ENCODE assay signal across 16 cellular contexts in genomic region chr15:50753463-50753862, GRCh38. TPM values are rescaled to one million over a fixed set of nuclear protein-coding genes. Genes with fewer than 3 reads are reported as not detected.
DNase-seq lines count a peak whose midpoint lies in the region; ATAC-seq, FAIRE-seq and TF ChIP-seq lines count a peak whose summit lies in the region.
"Had no signal": no experiment of that assay in that cellular context is flagged by ENCODE, and none has a peak within 500 bp of the region (broad histone marks: within the 10 kb centered on the region; RNA-seq: fewer than 3 reads in every experiment).

No MANE protein-coding gene starts in this region.

- peaks cover 6% of the 10 kb centered on the region for H3K79me1 ChIP-seq in mesenchymal stem cell (replicated peaks; ENCODE audit: low read length, poor library complexity, severe bottlenecking)

- ATAC-seq in lower lobe of right lung (no peak), HG03354 (IDR thresholded peaks at IDR 0.05; ENCODE audit: poor library complexity, severe bottlenecking, unreplicated experiment) (no peak)
- no peak for ATAC-seq in activated CD8-positive, alpha-beta memory T cell treated with anti-CD3 and anti-CD28 coated beads, Interleukin-2, amount 10 ng/mL, durations not matched to agents 7 days and 5 days
- ATAC-seq: A549 had no signal

- H3K27me3 Mint-ChIP-seq in activated CD8-positive, alpha-beta memory T cell treated with anti-CD3 and anti-CD28 coated beads, Interleukin-2, amount 10 ng/mL, durations not matched to agents 7 days and 5 days: no peaks in the 10 kb centered on the region
- H3K27me3 Mint-ChIP-seq: IgD-negative memory B cell had no signal

- no peaks in the 10 kb centered on the region for H3K9me3 Mint-ChIP-seq in activated CD8-positive, alpha-beta memory T cell treated with anti-CD3 and anti-CD28 coated beads, Interleukin-2, amount 10 ng/mL, durations not matched to agents 7 days and 5 days (ENCODE audit: low read depth)
- H3K9me3 Mint-ChIP-seq: IgD-negative memory B cell had no signal

- POLR2A ChIA-PET in HEK293 (lab: Yijun Ruan, JAX): interaction anchor here (0.6 kb wide), 1 partner anchor 12 kb away, joined by 3 read pairs; the partner anchor contains the start of gene SPPL2A

- TF ChIP-seq CTCF in HEK293 (tag by site-specific recombination; IDR thresholded peaks at IDR 0.05) (no peak), bronchial epithelial cell (IDR thresholded peaks at IDR 0.05; ENCODE audit: insufficient read depth, low read length, severe bottlenecking) (no peak), lower lobe of right lung (IDR thresholded peaks at IDR 0.05) (no peak)

- no peak for FAIRE-seq in bronchial epithelial cell (lab: Jason Lieb, UNC)
- FAIRE-seq: A549 had no signal

- no peak overlapping the region for H3K4me2 ChIP-seq in mesenchymal stem cell (ENCODE audit: low read length, poor library complexity, severe bottlenecking)
- H3K4me2 ChIP-seq: A549 had no signal

- no peaks in the 10 kb centered on the region for H3K9me3 ChIP-seq in HEK293 (ENCODE audit: control insufficient read depth, insufficient read depth, low read depth, low read length)
- no peaks in the 10 kb centered on the region for H3K9me3 ChIP-seq in SK-N-MC (ENCODE audit: low read depth, low read length)
- no peaks in the 10 kb centered on the region for H3K9me3 ChIP-seq in mesenchymal stem cell (ENCODE audit: control insufficient read depth, low read length)
- no peaks in the 10 kb centered on the region for H3K9me3 ChIP-seq in lower lobe of right lung
- H3K9me3 ChIP-seq: A549, Caco-2 had no signal

- no peak overlapping the region for H3K14ac ChIP-seq in mesenchymal stem cell (ENCODE audit: low read length in 2 of 2)

- 86% methylated on average over 1 of the region's 1 CpG for WGBS in mesenchymal stem cell

- no peak overlapping the region for H2BK5ac ChIP-seq in mesenchymal stem cell (ENCODE audit: low read depth, low read length, poor library complexity, severe bottlenecking)

- no peak overlapping the region for H2BK12ac ChIP-seq in mesenchymal stem cell (ENCODE audit: low read length in 2 of 2)

- no peak overlapping the region for H3K18ac ChIP-seq in mesenchymal stem cell (ENCODE audit: low read depth in 1 of 2, low read length in 2 of 2)

- H3K4ac ChIP-seq in mesenchymal stem cell (ENCODE audit: low read depth in 1 of 2, low read length in 2 of 2): no peak overlapping the region

- H3K4me3 ChIP-seq in HEK293 (ENCODE audit: low read depth, low read length) (no peak overlapping the region), SK-N-MC (no peak overlapping the region), bronchial epithelial cell (ENCODE audit: low read depth, low read length) (no peak overlapping the region), mesenchymal stem cell (ENCODE audit: insufficient read depth in 1 of 2, low read depth in 1 of 2, low read length in 2 of 2) (no peak overlapping the region), lower lobe of right lung (no peak overlapping the region)
- H3K4me3 ChIP-seq: A549 had no signal

- H3K9ac ChIP-seq in SK-N-MC (ENCODE audit: insufficient read length): no peak overlapping the region
- H3K9ac ChIP-seq in mesenchymal stem cell (ENCODE audit: low read length): no peak overlapping the region

- peaks cover 19% of the 10 kb centered on the region for H3K36me3 Mint-ChIP-seq in activated CD8-positive, alpha-beta memory T cell treated with anti-CD3 and anti-CD28 coated beads, Interleukin-2, amount 10 ng/mL, durations not matched to agents 7 days and 5 days

- no peak overlapping the region for H3K23ac ChIP-seq in mesenchymal stem cell (ENCODE audit: low read length in 2 of 2)

- H2AFZ ChIP-seq in mesenchymal stem cell (ENCODE audit: low read depth, low read length): no peak overlapping the region

- H3K4me3 Mint-ChIP-seq in activated CD8-positive, alpha-beta memory T cell treated with anti-CD3 and anti-CD28 coated beads, Interleukin-2, amount 10 ng/mL, durations not matched to agents 7 days and 5 days: no peak overlapping the region
- H3K4me3 Mint-ChIP-seq: IgD-negative memory B cell had no signal

- no peak overlapping the region for H3K27ac Mint-ChIP-seq in activated CD8-positive, alpha-beta memory T cell treated with anti-CD3 and anti-CD28 coated beads, Interleukin-2, amount 10 ng/mL, durations not matched to agents 7 days and 5 days
- H3K27ac Mint-ChIP-seq: IgD-negative memory B cell had no signal

- H3K27me3 ChIP-seq in bronchial epithelial cell (ENCODE audit: control insufficient read depth, insufficient read depth, low read length) (no peaks in the 10 kb centered on the region), mesenchymal stem cell (ENCODE audit: control insufficient read depth in 1 of 2, insufficient read depth in 1 of 2, low read length in 2 of 2) (no peaks in the 10 kb centered on the region), lower lobe of right lung (ENCODE audit: low read depth) (no peaks in the 10 kb centered on the region)

- no peak overlapping the region for H2BK120ac ChIP-seq in mesenchymal stem cell (ENCODE audit: low read depth, low read length)

- DNase-seq in SK-N-MC (ENCODE audit: low read depth, low spot score) (no peak), bronchial epithelial cell (ENCODE audit: low read depth) (peak; percentile 29), mesenchymal stem cell (peak; percentile 49), lower lobe of right lung (no peak)
- DNase-seq in activated CD4-positive, CD25-positive, alpha-beta regulatory T cell treated with anti-CD3 and anti-CD28 coated beads, Interleukin-2, amount 50 U/mL, for 72 hours: no peak
- no peak for DNase-seq in activated CD8-positive, alpha-beta memory T cell treated with anti-CD3 and anti-CD28 coated beads, Interleukin-2, amount 10 ng/mL, durations not matched to agents 7 days and 5 days
- DNase-seq: AML-193, Caco-2, NCI-H146, NCI-H2081 treated with DMSO at 0.1 percent for 48 hours, NCI-H2227 treated with DMSO at 0.1 percent for 48 hours, NCI-H526 had no signal

- H2AK5ac ChIP-seq in mesenchymal stem cell (ENCODE audit: low read length, severe bottlenecking): no peak overlapping the region

- CTCF ChIA-PET in HEK293 (lab: Yijun Ruan, JAX): no interaction called here
- CTCF ChIA-PET in activated CD8-positive, alpha-beta memory T cell treated with anti-CD3 and anti-CD28 coated beads, Interleukin-2, amount 10 ng/mL, durations not matched to agents 7 days and 5 days (lab: Charles Lee): no interaction called here

- no peak overlapping the region for H4K91ac ChIP-seq in mesenchymal stem cell (ENCODE audit: low read length)

- intact Hi-C loops in lower lobe of right lung (cut with DNase I): no loop called here

- H3K27ac ChIP-seq in HEK293 (ENCODE audit: extremely low read depth, low read depth, low read length) (no peak overlapping the region), SK-N-MC (peak overlapping the region; percentile 62), mesenchymal stem cell (ENCODE audit: low read length, poor library complexity, severe bottlenecking) (no peak overlapping the region), lower lobe of right lung (no peak overlapping the region)
- H3K27ac ChIP-seq: A549 had no signal

- H4K8ac ChIP-seq in mesenchymal stem cell (ENCODE audit: low read length): no peak overlapping the region

- H2BK15ac ChIP-seq in mesenchymal stem cell (ENCODE audit: low read depth, poor library complexity, severe bottlenecking): no peak overlapping the region

- peaks cover 0 to 3% of the 10 kb centered on the region in 2 experiments; a peak in 1 of 3 replicates for H3K36me3 ChIP-seq in HEK293 (ENCODE audit: control insufficient read depth in 2 of 2, insufficient read depth in 1 of 2, low read length in 2 of 2)
- peaks cover 5% of the 10 kb centered on the region; the same call in 1 of the 2 replicates for H3K36me3 ChIP-seq in SK-N-MC (ENCODE audit: insufficient read depth, low read length)
- no peaks in the 10 kb centered on the region for H3K36me3 ChIP-seq in bronchial epithelial cell (ENCODE audit: control insufficient read depth, insufficient read depth, low read length)
- H3K36me3 ChIP-seq in mesenchymal stem cell (ENCODE audit: control insufficient read depth in 1 of 2, insufficient read depth in 2 of 2, low read depth in 1 of 2, low read length in 2 of 2): peaks cover 0 to 3% of the 10 kb centered on the region in 2 experiments
- H3K36me3 ChIP-seq in lower lobe of right lung: peaks cover 11% of the 10 kb centered on the region

- H3K4me1 ChIP-seq in HEK293 (ENCODE audit: control insufficient read depth, insufficient read depth, low read length): peaks cover 2% of the 10 kb centered on the region; the same call in 1 of the 2 replicates
- H3K4me1 ChIP-seq in mesenchymal stem cell (ENCODE audit: control insufficient read depth, insufficient read depth, low read depth, low read length): peaks cover 3% of the 10 kb centered on the region
- H3K4me1 ChIP-seq in lower lobe of right lung: peaks cover 18% of the 10 kb centered on the region

- peaks cover 23% of the 10 kb centered on the region for H3K4me1 Mint-ChIP-seq in activated CD8-positive, alpha-beta memory T cell treated with anti-CD3 and anti-CD28 coated beads, Interleukin-2, amount 10 ng/mL, durations not matched to agents 7 days and 5 days

TF ChIP-seq in HEK293, 187 proteins besides CTCF, POLR2A, EP300 and RAD21 (continues in another document):
- TF ChIP-seq ZSCAN30 (tag by site-specific recombination; IDR thresholded peaks at IDR 0.05) (no peak), GLI4 (tag by site-specific recombination; IDR thresholded peaks at IDR 0.05) (no peak), PRDM6 (tag by site-specific recombination; IDR thresholded peaks at IDR 0.05) (peak; percentile 44)

RNA-seq across cellular contexts. Expression of gene SPPL2A, which starts 12.0 kb away (rescaled TPM):
- 64.5 and 75.0 TPM in 2 replicates for total RNA-seq in bronchial epithelial cell
- polyA plus RNA-seq in mesenchymal stem cell (2013, experiment 1 of 2): 57.9 TPM
- polyA plus RNA-seq in mesenchymal stem cell (2013, experiment 2 of 2): 61.7 TPM
- total RNA-seq in lower lobe of right lung: 128 TPM
- 100 to 1,000 TPM in 1 of 2 experiments, 10 to 100 TPM in 1; 76.8 to 108 TPM for total RNA-seq in activated CD8-positive, alpha-beta memory T cell treated with anti-CD3 and anti-CD28 coated beads, Interleukin-2, amount 10 ng/mL, durations not matched to agents 7 days and 5 days

Comparison
In these comparisons a context has a peak if more than half of its experiments do, and no peak if none do; other contexts are left out.
1. DNase-seq: peak in bronchial epithelial cell (single experiment) and mesenchymal stem cell (single experiment); none in SK-N-MC (single experiment), lower lobe of right lung (single experiment), activated CD4-positive, CD25-positive, alpha-beta regulatory T cell treated with anti-CD3 and anti-CD28 coated beads, Interleukin-2, amount 50 U/mL, for 72 hours (single experiment) and activated CD8-positive, alpha-beta memory T cell treated with anti-CD3 and anti-CD28 coated beads, Interleukin-2, amount 10 ng/mL, durations not matched to agents 7 days and 5 days (single experiment).